19 cellular contexts compared by ENCODE assay signal in the genomic region with DNA sequence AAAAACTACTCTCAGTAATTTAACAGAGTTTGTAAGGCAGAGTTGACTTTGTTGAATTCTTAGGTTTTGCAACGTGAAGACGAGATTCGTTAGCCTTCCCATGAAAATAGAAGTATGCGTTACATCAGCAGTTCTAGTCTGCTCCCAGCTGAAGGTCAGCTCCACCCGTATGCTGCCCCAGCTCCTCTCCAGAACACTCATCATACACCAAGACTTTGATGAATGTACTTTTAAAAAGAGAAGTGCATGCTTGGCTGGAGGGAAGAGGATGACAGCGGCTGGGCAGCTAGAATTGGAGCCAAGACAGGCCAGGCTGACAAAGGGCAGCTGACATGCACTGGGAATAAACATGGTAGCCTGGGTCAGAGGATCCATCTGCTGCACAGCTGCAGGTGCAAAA.
DNase-seq lines count a peak whose midpoint lies in the region; ATAC-seq and TF ChIP-seq lines count a peak whose summit lies in the region.
"Had no signal": no experiment of that assay in that cellular context is flagged by ENCODE, and none has a peak within 500 bp of the region (broad histone marks: within the 10 kb centered on the region; RNA-seq: fewer than 3 reads in every experiment).

No MANE protein-coding gene starts in this region.

- no peak overlapping the region for H3K4me2 ChIP-seq in GM23338
- H3K4me2 ChIP-seq in neuronal stem cell (ENCODE audit: insufficient read depth, low read length, poor library complexity, severe bottlenecking): no peak overlapping the region
- H3K4me2 ChIP-seq: A549; BLaER1 treated with 17β-estradiol and CSF1 and Interleukin-3, amounts not matched to agents 10 nM and 100 nM had no signal

- WGBS in esophagus muscularis mucosa: 42% methylated on average over 6 of the region's 6 CpGs
- no CpG with 5 or more reads among the region's 6 CpGs for WGBS in neuronal stem cell (ENCODE audit: extremely low coverage in 2 of 2, insufficient read length in 2 of 2, insufficient replicate concordance in 1 of 2), 2 donors

- no peaks in the 10 kb centered on the region for H3K9me2 ChIP-seq in GM23338 (ENCODE audit: insufficient read depth)

- TF ChIP-seq POLR2A in esophagus muscularis mucosa (IDR thresholded peaks at IDR 0.05; ENCODE audit: low read depth): no peak

- TF ChIP-seq EP300 in esophagus muscularis mucosa (IDR thresholded peaks at IDR 0.05): peak; percentile 4

- no peak overlapping the region for H4K91ac ChIP-seq in neuronal stem cell (ENCODE audit: low read depth, low read length, poor library complexity)

- H3K9me3 Mint-ChIP-seq in GM23338: peaks cover 11% of the 10 kb centered on the region; the same call in 2 of the 3 replicates
- H3K9me3 Mint-ChIP-seq: CD4-positive, alpha-beta T cell; CD8-positive, alpha-beta T cell had no signal

- peaks cover 9% of the 10 kb centered on the region for H3K36me3 Mint-ChIP-seq in GM23338 (ENCODE audit: low read depth)
- H3K36me3 Mint-ChIP-seq: CD8-positive, alpha-beta T cell had no signal

- H2BK15ac ChIP-seq in neuronal stem cell (ENCODE audit: low read length): no peak overlapping the region

- H3K79me2 ChIP-seq in GM23338 (replicated peaks; ENCODE audit: insufficient read depth): no peaks in the 10 kb centered on the region

- no peak overlapping the region for H2BK12ac ChIP-seq in neuronal stem cell (ENCODE audit: low read length)

- no peaks in the 10 kb centered on the region for H3K27me3 ChIP-seq in GM23338 (ENCODE audit: insufficient read depth)
- no peaks in the 10 kb centered on the region for H3K27me3 ChIP-seq in esophagus muscularis mucosa
- no peaks in the 10 kb centered on the region for H3K27me3 ChIP-seq in neuronal stem cell (ENCODE audit: control insufficient read depth in 3 of 3, insufficient read depth in 3 of 3, low read depth in 1 of 3, low read length in 3 of 3)
- H3K27me3 ChIP-seq in upper lobe of right lung: no peaks in the 10 kb centered on the region
- H3K27me3 ChIP-seq: BLaER1 treated with 17β-estradiol and CSF1 and Interleukin-3, amounts not matched to agents 10 nM and 100 nM had no signal

- H3K36me3 ChIP-seq in GM23338 (ENCODE audit: insufficient read depth): no peaks in the 10 kb centered on the region
- H3K36me3 ChIP-seq in esophagus muscularis mucosa: no peaks in the 10 kb centered on the region
- H3K36me3 ChIP-seq in neuronal stem cell (replicated peaks in 1 of 2; ENCODE audit: control insufficient read depth in 2 of 2, insufficient read depth in 2 of 2, low read length in 2 of 2): no peaks in the 10 kb centered on the region
- H3K36me3 ChIP-seq in upper lobe of right lung: no peaks in the 10 kb centered on the region
- H3K36me3 ChIP-seq: BLaER1 treated with 17β-estradiol and CSF1 and Interleukin-3, amounts not matched to agents 10 nM and 100 nM had no signal

- H3K79me1 ChIP-seq in neuronal stem cell (ENCODE audit: low read depth, low read length): no peaks in the 10 kb centered on the region

- intact Hi-C loops in esophagus muscularis mucosa (cut with DNase I) (no loop called here), upper lobe of right lung (cut with DNase I) (no loop called here)

- no peaks in the 10 kb centered on the region for H3F3A ChIP-seq in GM23338 (replicated peaks; ENCODE audit: low read depth)

- TF ChIP-seq CTCF in GM23338 (conservative IDR thresholded peaks at IDR 0.05; ENCODE audit: low read depth in 2 of 2): no peak
- no peak for TF ChIP-seq CTCF in esophagus muscularis mucosa (IDR thresholded peaks at IDR 0.05)
- no peak for TF ChIP-seq CTCF in upper lobe of right lung (IDR thresholded peaks at IDR 0.05)

- H4K20me1 ChIP-seq in GM23338 (replicated peaks; ENCODE audit: insufficient read depth): no peaks in the 10 kb centered on the region
- H4K20me1 ChIP-seq: BLaER1 treated with 17β-estradiol and CSF1 and Interleukin-3, amounts not matched to agents 10 nM and 100 nM had no signal

- no peak overlapping the region for H3K4me3 Mint-ChIP-seq in GM23338
- H3K4me3 Mint-ChIP-seq: B cell; CD4-positive, alpha-beta T cell; CD8-positive, alpha-beta T cell had no signal

- no peak overlapping the region for H3K23ac ChIP-seq in neuronal stem cell (ENCODE audit: low read depth, low read length, poor library complexity)

- no peak overlapping the region for H4K8ac ChIP-seq in neuronal stem cell (ENCODE audit: low read depth, low read length)

- ATAC-seq in GM23338 (no peak), upper lobe of right lung (no peak)
- ATAC-seq: A549; CD8-positive, alpha-beta T cell had no signal

- no peak overlapping the region for H3K4me3 ChIP-seq in GM23338
- H3K4me3 ChIP-seq in esophagus muscularis mucosa: no peak overlapping the region
- H3K4me3 ChIP-seq in neuronal stem cell (ENCODE audit: low read length in 2 of 2): no peak overlapping the region
- H3K4me3 ChIP-seq in upper lobe of right lung: no peak overlapping the region
- H3K4me3 ChIP-seq: A549; BLaER1 treated with 17β-estradiol and CSF1 and Interleukin-3, amounts not matched to agents 10 nM and 100 nM had no signal

- H3K9me3 ChIP-seq in esophagus muscularis mucosa (no peaks in the 10 kb centered on the region), neuronal stem cell (replicated peaks in 1 of 2; ENCODE audit: control insufficient read depth in 2 of 2, insufficient read depth in 1 of 2, low read depth in 1 of 2, low read length in 2 of 2) (peaks cover 0 to 9% of the 10 kb centered on the region in 2 donors), upper lobe of right lung (no peaks in the 10 kb centered on the region)
- H3K9me3 ChIP-seq: A549 had no signal

- H2AFZ ChIP-seq in GM23338: peak overlapping the region; percentile 47; the same call in 1 of the 2 replicates
- no peak overlapping the region for H2AFZ ChIP-seq in neuronal stem cell (ENCODE audit: low read length)

- no peak overlapping the region for H3K4ac ChIP-seq in neuronal stem cell (ENCODE audit: low read length)

- no peak overlapping the region for H2BK5ac ChIP-seq in neuronal stem cell (ENCODE audit: low read length)

- no peak overlapping the region for H2BK120ac ChIP-seq in neuronal stem cell (ENCODE audit: low read depth, low read length)

- DNase-seq in NCI-H510A treated with DMSO at 0.1 percent for 48 hours (lab: John Stamatoyannopoulos, UW) (peak; percentile 18), NCI-H510A (lab: John Stamatoyannopoulos, UW) (no peak), GM23338 (ENCODE audit: low spot score) (no peak), esophagus muscularis mucosa (ENCODE audit: extremely low spot score) (no peak), neuronal stem cell (ENCODE audit: low spot score) (no peak), upper lobe of right lung (no peak)
- no peak for DNase-seq in stimulated activated CD4-positive, alpha-beta T cell treated with anti-CD3 and anti-CD28 coated beads, Interleukin-1b, Interleukin-23, amount 100 ng/mL, for 48 hours
- DNase-seq: AML-193; Caco-2; Calu3; CD4-positive, alpha-beta T cell; CD8-positive, alpha-beta T cell; DMS79 treated with DMSO at 0.1 percent for 48 hours; GF-D8 had no signal

- H2AK5ac ChIP-seq in neuronal stem cell (ENCODE audit: low read depth, low read length): no peak overlapping the region

- H3K14ac ChIP-seq in neuronal stem cell (ENCODE audit: low read length): no peak overlapping the region

- no peak overlapping the region for H3K9ac ChIP-seq in neuronal stem cell (ENCODE audit: low read depth, low read length, poor library complexity)
- H3K9ac ChIP-seq: BLaER1 treated with 17β-estradiol and CSF1 and Interleukin-3, amounts not matched to agents 10 nM and 100 nM had no signal

- H3K27ac ChIP-seq in GM23338 (ENCODE audit: low read depth) (no peak overlapping the region), esophagus muscularis mucosa (replicated peaks in 1 of 4) (no peak overlapping the region), neuronal stem cell (replicated peaks; ENCODE audit: low read length) (no peak overlapping the region), upper lobe of right lung (no peak overlapping the region)
- H3K27ac ChIP-seq: 22Rv1; A549; BLaER1 treated with 17β-estradiol and CSF1 and Interleukin-3, amounts not matched to agents 10 nM and 100 nM; C4-2B had no signal

- H3K27me3 Mint-ChIP-seq in GM23338 (ENCODE audit: insufficient read depth, low read depth, poor library complexity): peaks cover 6% of the 10 kb centered on the region

- H3K18ac ChIP-seq in neuronal stem cell (ENCODE audit: low read length): peak overlapping the region; percentile 11

- H3K27ac Mint-ChIP-seq in GM23338: no peak overlapping the region
- H3K27ac Mint-ChIP-seq: B cell; CD4-positive, alpha-beta T cell; CD8-positive, alpha-beta T cell had no signal

- H3K4me1 ChIP-seq in GM23338 (ENCODE audit: insufficient read depth): no peaks in the 10 kb centered on the region
- peaks cover 0 to 9% (median 6%) of the 10 kb centered on the region in 4 donors for H3K4me1 ChIP-seq in esophagus muscularis mucosa
- peaks cover 0 to 3% of the 10 kb centered on the region in 2 donors for H3K4me1 ChIP-seq in neuronal stem cell (ENCODE audit: control insufficient read depth in 2 of 2, insufficient read depth in 1 of 2, low read depth in 1 of 2, low read length in 2 of 2)
- H3K4me1 ChIP-seq in upper lobe of right lung: no peaks in the 10 kb centered on the region
- H3K4me1 ChIP-seq: A549; BLaER1 treated with 17β-estradiol and CSF1 and Interleukin-3, amounts not matched to agents 10 nM and 100 nM; Caco-2 had no signal

- H3K4me1 Mint-ChIP-seq in GM23338: peaks cover 6% of the 10 kb centered on the region; the same call in 1 of the 3 replicates
- H3K4me1 Mint-ChIP-seq: B cell had no signal

TF ChIP-seq in GM23338, 12 proteins besides CTCF, POLR2A, EP300 and RAD21 (continues in another document):
- TF ChIP-seq JUNB (IDR thresholded peaks at IDR 0.05; ENCODE audit: unreplicated experiment) (no peak), NANOG (IDR thresholded peaks at IDR 0.05; ENCODE audit: borderline replicate concordance) (no peak), POLR2AphosphoS5 (IDR thresholded peaks at IDR 0.05; ENCODE audit: low read depth) (no peak)
- TF ChIP-seq, protein P1, sequence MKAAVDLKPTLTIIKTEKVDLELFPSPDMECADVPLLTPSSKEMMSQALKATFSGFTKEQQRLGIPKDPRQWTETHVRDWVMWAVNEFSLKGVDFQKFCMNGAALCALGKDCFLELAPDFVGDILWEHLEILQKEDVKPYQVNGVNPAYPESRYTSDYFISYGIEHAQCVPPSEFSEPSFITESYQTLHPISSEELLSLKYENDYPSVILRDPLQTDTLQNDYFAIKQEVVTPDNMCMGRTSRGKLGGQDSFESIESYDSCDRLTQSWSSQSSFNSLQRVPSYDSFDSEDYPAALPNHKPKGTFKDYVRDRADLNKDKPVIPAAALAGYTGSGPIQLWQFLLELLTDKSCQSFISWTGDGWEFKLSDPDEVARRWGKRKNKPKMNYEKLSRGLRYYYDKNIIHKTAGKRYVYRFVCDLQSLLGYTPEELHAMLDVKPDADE (IDR thresholded peaks at IDR 0.05): no peak
